In the genomic region with DNA sequence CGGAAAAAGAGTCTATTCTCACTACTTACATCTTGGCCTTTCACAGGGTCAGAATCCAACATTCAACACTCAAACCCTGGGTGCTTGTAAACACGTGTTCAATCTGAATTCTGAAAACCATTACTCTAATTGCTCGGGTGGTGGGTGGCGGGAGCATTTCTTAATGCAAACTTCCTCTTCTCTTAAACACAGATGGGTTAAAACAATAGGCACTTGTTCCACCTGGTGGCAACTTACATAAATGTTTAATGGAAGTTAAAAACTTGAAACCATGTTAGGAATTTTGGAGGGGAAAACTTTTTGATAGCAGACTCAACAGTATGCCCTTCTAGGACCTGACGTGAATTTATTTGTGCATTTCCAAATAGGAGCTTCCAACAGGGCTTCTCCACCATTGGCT, we compare ENCODE assay signal across 11 cellular contexts. TPM values are rescaled to one million over a fixed set of nuclear protein-coding genes. Genes with fewer than 3 reads are reported as not detected.
A peak's percentile ranks its signal among the peaks of the same experiment; 100 is the strongest.
DNase-seq lines count a peak whose midpoint lies in the region; ATAC-seq and TF ChIP-seq lines count a peak whose summit lies in the region.
"Had no signal": no experiment of that assay in that cellular context is flagged by ENCODE, and none has a peak within 500 bp of the region (broad histone marks: within the 10 kb centered on the region; RNA-seq: fewer than 3 reads in every experiment).

No MANE protein-coding gene starts in this region.

- H2AK5ac ChIP-seq in mesenchymal stem cell (ENCODE audit: low read length, severe bottlenecking), result no peak overlapping the region

- H3K4me1 ChIP-seq in mesenchymal stem cell (ENCODE audit: control insufficient read depth, insufficient read depth, low read depth, low read length), result peaks cover 11% of the 10 kb centered on the region

- H3K9ac ChIP-seq in mesenchymal stem cell (ENCODE audit: low read length), result no peak overlapping the region

- H2BK5ac ChIP-seq in mesenchymal stem cell (ENCODE audit: low read depth, low read length, poor library complexity, severe bottlenecking), result no peak overlapping the region

- 71% methylated on average over 3 of the region's 5 CpGs for WGBS in mesenchymal stem cell

- H3K18ac ChIP-seq in mesenchymal stem cell (ENCODE audit: low read depth in 1 of 2, low read length in 2 of 2), result no peak overlapping the region

- no peak overlapping the region for H3K4me2 ChIP-seq in mesenchymal stem cell (ENCODE audit: low read length, poor library complexity, severe bottlenecking)

- DNase-seq in GDM1 (lab: John Stamatoyannopoulos, UW) (peak; percentile 58), LNCaP clone FGC (ENCODE audit: low read depth) (no peak), mesenchymal stem cell (peak; percentile 13), NCI-H2081 (lab: John Stamatoyannopoulos, UW) (no peak), GM19238 (ENCODE audit: insufficient read length, low spot score) (no peak)
- peak; percentile 44 for DNase-seq in activated CD4-positive, alpha-beta T cell treated with anti-CD3 and anti-CD28 coated beads for 48 hours
- DNase-seq in activated effector memory CD4-positive, alpha-beta T cell treated with anti-CD3 and anti-CD28 coated beads, Interleukin-2, amount 50 U/mL, for 16 hours, result no peak
- DNase-seq: brain microvascular endothelial cell; stimulated activated CD4-positive, alpha-beta T cell treated with anti-CD3 and anti-CD28 coated beads, Interleukin-2, amount 100 ng/mL, for 48 hours had no signal

- H2BK15ac ChIP-seq in mesenchymal stem cell (ENCODE audit: low read depth, poor library complexity, severe bottlenecking), result no peak overlapping the region

- H2BK120ac ChIP-seq in mesenchymal stem cell (ENCODE audit: low read depth, low read length), result no peak overlapping the region

- no peak overlapping the region for H4K8ac ChIP-seq in mesenchymal stem cell (ENCODE audit: low read length)

- no peak overlapping the region for H3K23ac ChIP-seq in mesenchymal stem cell (ENCODE audit: low read length in 2 of 2)

- H3K9me3 ChIP-seq in mesenchymal stem cell (ENCODE audit: control insufficient read depth, low read length), result no peaks in the 10 kb centered on the region

- no peak for ATAC-seq in HG02970 (IDR thresholded peaks at IDR 0.05; ENCODE audit: low FRiP score, unreplicated experiment)

- H3K14ac ChIP-seq in mesenchymal stem cell (ENCODE audit: low read length in 2 of 2), result no peak overlapping the region

- H3K4me3 ChIP-seq in LNCaP clone FGC (ENCODE audit: low read depth, low read length) (no peak overlapping the region), mesenchymal stem cell (ENCODE audit: insufficient read depth in 1 of 2, low read depth in 1 of 2, low read length in 2 of 2) (no peak overlapping the region)
- H3K4me3 ChIP-seq: SK-N-MC had no signal

- no peaks in the 10 kb centered on the region for H3K36me3 ChIP-seq in mesenchymal stem cell (ENCODE audit: control insufficient read depth in 1 of 2, insufficient read depth in 2 of 2, low read depth in 1 of 2, low read length in 2 of 2)
- H3K36me3 ChIP-seq: brain microvascular endothelial cell had no signal

- no peak overlapping the region for H3K4ac ChIP-seq in mesenchymal stem cell (ENCODE audit: low read depth in 1 of 2, low read length in 2 of 2)

- H2BK12ac ChIP-seq in mesenchymal stem cell (ENCODE audit: low read length in 2 of 2), result no peak overlapping the region

- H2AFZ ChIP-seq in mesenchymal stem cell (ENCODE audit: low read depth, low read length), result no peak overlapping the region

- H3K27me3 ChIP-seq in mesenchymal stem cell (ENCODE audit: control insufficient read depth in 1 of 2, insufficient read depth in 1 of 2, low read length in 2 of 2), result no peaks in the 10 kb centered on the region
- H3K27me3 ChIP-seq: brain microvascular endothelial cell had no signal

- H3K79me1 ChIP-seq in mesenchymal stem cell (replicated peaks; ENCODE audit: low read length, poor library complexity, severe bottlenecking), result no peaks in the 10 kb centered on the region

- no peak overlapping the region for H4K91ac ChIP-seq in mesenchymal stem cell (ENCODE audit: low read length)

- H3K27ac ChIP-seq in mesenchymal stem cell (ENCODE audit: low read length, poor library complexity, severe bottlenecking), result no peak overlapping the region
- H3K27ac ChIP-seq: brain microvascular endothelial cell had no signal

- TF ChIP-seq CTCF in LNCaP clone FGC (IDR thresholded peaks at IDR 0.05; ENCODE audit: control insufficient read depth, extremely low read depth, insufficient read depth), result peak; percentile 26; the same call in 1 of the 2 replicates

RNA-seq across cellular contexts. Expression of gene TDRD10, which starts 23.4 kb away (rescaled TPM):
- polyA plus RNA-seq in mesenchymal stem cell (2013, experiment 1 of 2), result not detected
- not detected for polyA plus RNA-seq in mesenchymal stem cell (2013, experiment 2 of 2)

RNA-seq across cellular contexts. Expression of gene SHE, which starts 23.6 kb away (rescaled TPM):
- 0.01 TPM for polyA plus RNA-seq in mesenchymal stem cell (2013, experiment 1 of 2)
- polyA plus RNA-seq in mesenchymal stem cell (2013, experiment 2 of 2), result under 0.01 TPM

Comparison
In these comparisons a context has a peak if more than half of its experiments do, and no peak if none do; other contexts are left out.
1. DNase-seq: peak in GDM1 (single experiment), activated CD4-positive, alpha-beta T cell treated with anti-CD3 and anti-CD28 coated beads for 48 hours (single experiment) and mesenchymal stem cell (single experiment); none in LNCaP clone FGC (single experiment), NCI-H2081 (0 of 2), activated effector memory CD4-positive, alpha-beta T cell treated with anti-CD3 and anti-CD28 coated beads, Interleukin-2, amount 50 U/mL, for 16 hours (single experiment) and GM19238 (single experiment).